32 cellular contexts compared by ENCODE assay signal in genomic region chr3:29690954-29691353, GRCh38.
"Had no signal": no experiment of that assay in that cellular context is flagged by ENCODE, and none has a peak within 500 bp of the region (broad histone marks: within the 10 kb centered on the region; RNA-seq: fewer than 3 reads in every experiment).

No MANE protein-coding gene starts in this region.

- H3K9me3 Mint-ChIP-seq: activated B cell treated with CpG ODN at 0.5 μM for 24 hours; activated naive CD4-positive, alpha-beta T cell treated with anti-CD3 and anti-CD28 coated beads for 36 hours; activated naive CD4-positive, alpha-beta T cell treated with anti-CD3 and anti-CD28 coated beads, Interleukin-2, amount 50 U/mL, for 24 hours; activated naive CD8-positive, alpha-beta T cell treated with anti-CD3 and anti-CD28 coated beads for 36 hours; activated naive CD8-positive, alpha-beta T cell treated with anti-CD3 and anti-CD28 coated beads, Interleukin-2, amount 50 U/mL, for 24 hours; activated T-cell treated with anti-CD3 and anti-CD28 coated beads, Interleukin-2, amount 50 U/mL, for 4 hours; activated T-helper 2 cell treated with anti-CD3 and anti-CD28 coated beads, Interferon-gamma antibody, Interleukin-2, Interleukin-4, amounts not matched to agents 10 μg/mL and 5 μg/mL and 100 μg/mL, durations not matched to agents 14 hours and 24 hours and 36 hours; dendritic cell treated with granulocyte-macrophage colony-stimulating factor and Interleukin-4, amounts not matched to agents 40 ng/mL and 50 ng/mL, for 4 days; endodermal cell; T-helper 2 cell treated with Interferon-gamma antibody and Interleukin-4, amounts not matched to agents 5 μg/mL and 100 μg/mL, for 36 hours had no signal

- H3K27me3 Mint-ChIP-seq: activated B cell treated with CpG ODN at 0.5 μM for 24 hours; dendritic cell treated with granulocyte-macrophage colony-stimulating factor and Interleukin-4, amounts not matched to agents 40 ng/mL and 50 ng/mL, for 4 days; T-helper 17 cell had no signal

- H3K4me3 ChIP-seq: adrenal gland, body of pancreas, coronary artery, dorsolateral prefrontal cortex had no signal

- H3K4me1 ChIP-seq: body of pancreas had no signal

- H3K9me3 ChIP-seq: adrenal gland, body of pancreas had no signal

- H3K36me3 Mint-ChIP-seq: activated naive CD4-positive, alpha-beta T cell treated with anti-CD3 and anti-CD28 coated beads, Interleukin-2, amount 50 U/mL, for 24 hours; activated naive CD8-positive, alpha-beta T cell treated with anti-CD3 and anti-CD28 coated beads for 36 hours had no signal

- H3K4me1 Mint-ChIP-seq: activated B cell treated with CpG ODN at 0.5 μM for 24 hours; activated naive CD4-positive, alpha-beta T cell treated with anti-CD3 and anti-CD28 coated beads, Interleukin-2, amount 50 U/mL, for 24 hours; T-helper 17 cell had no signal

- H3K27ac Mint-ChIP-seq: activated B cell treated with CpG ODN at 0.5 μM for 24 hours; activated CD8-positive, alpha-beta T cell treated with anti-CD3 and anti-CD28 coated beads for 36 hours; activated naive CD4-positive, alpha-beta T cell treated with anti-CD3 and anti-CD28 coated beads for 36 hours; activated naive CD4-positive, alpha-beta T cell treated with anti-CD3 and anti-CD28 coated beads, Interleukin-2, amount 50 U/mL, for 24 hours; activated naive CD8-positive, alpha-beta T cell treated with anti-CD3 and anti-CD28 coated beads for 36 hours; activated naive CD8-positive, alpha-beta T cell treated with anti-CD3 and anti-CD28 coated beads, Interleukin-2, amount 50 U/mL, for 24 hours; activated T-helper 2 cell treated with anti-CD3 and anti-CD28 coated beads, Interferon-gamma antibody, Interleukin-2, Interleukin-4, amounts not matched to agents 10 μg/mL and 5 μg/mL and 100 μg/mL, durations not matched to agents 14 hours and 24 hours and 36 hours; dendritic cell treated with granulocyte-macrophage colony-stimulating factor and Interleukin-4, amounts not matched to agents 40 ng/mL and 50 ng/mL, for 4 days; endodermal cell; T-helper 17 cell; T-helper 2 cell treated with Interferon-gamma antibody and Interleukin-4, amounts not matched to agents 5 μg/mL and 100 μg/mL, for 36 hours had no signal

- ATAC-seq: activated CD4-positive, CD25-positive, alpha-beta regulatory T cell treated with anti-CD3 and anti-CD28 coated beads, Interleukin-2, amount 50 U/mL, for 24 hours; activated CD8-positive, alpha-beta T cell treated with anti-CD3 and anti-CD28 coated beads for 36 hours; activated naive CD8-positive, alpha-beta T cell treated with anti-CD3 and anti-CD28 coated beads, Interleukin-2, amount 50 U/mL, for 24 hours; activated T-cell treated with anti-CD3 and anti-CD28 coated beads, Interleukin-2, amount 50 U/mL, for 4 hours; body of pancreas; esophagus mucosa; T-helper 17 cell had no signal

- H3K27me3 ChIP-seq: adrenal gland, body of pancreas, dorsolateral prefrontal cortex had no signal

- DNase-seq: activated B cell treated with CpG ODN at 0.5 μM for 24 hours; activated CD4-positive, alpha-beta T cell treated with anti-CD3 and anti-CD28 coated beads for 48 hours; activated CD4-positive, alpha-beta T cell treated with anti-CD3 and anti-CD28 coated beads, Interleukin-2, amount 50 U/mL, for 1 hour; activated CD4-positive, alpha-beta T cell treated with anti-CD3 and anti-CD28 coated beads, Interleukin-2, amount 50 U/mL, for 48 hours; activated CD8-positive, alpha-beta memory T cell treated with anti-CD3 and anti-CD28 coated beads for 24 hours; activated CD8-positive, alpha-beta T cell treated with anti-CD3 and anti-CD28 coated beads for 36 hours; activated effector memory CD4-positive, alpha-beta T cell treated with anti-CD3 and anti-CD28 coated beads, Interleukin-2, amount 50 U/mL, for 16 hours; activated naive CD4-positive, alpha-beta T cell treated with anti-CD3 and anti-CD28 coated beads for 36 hours; activated naive CD8-positive, alpha-beta T cell treated with anti-CD3 and anti-CD28 coated beads for 36 hours; activated naive CD8-positive, alpha-beta T cell treated with anti-CD3 and anti-CD28 coated beads, Interleukin-2, amount 50 U/mL, for 24 hours; activated T-cell treated with anti-CD3 and anti-CD28 coated beads, Interleukin-2, amount 50 U/mL, for 4 hours; adrenal gland; amygdala; aorta; body of pancreas; central memory CD4-positive, alpha-beta T cell; dorsolateral prefrontal cortex; effector memory CD4-positive, alpha-beta T cell; endodermal cell; foreskin fibroblast; head of caudate nucleus; T-helper 1 cell; T-helper 17 cell; T1000; WERI-Rb-1 had no signal

- H3K27ac ChIP-seq: adrenal gland, body of pancreas, coronary artery, dorsolateral prefrontal cortex, WERI-Rb-1 had no signal

- H3K4me3 Mint-ChIP-seq: activated B cell treated with CpG ODN at 0.5 μM for 24 hours; activated CD8-positive, alpha-beta T cell treated with anti-CD3 and anti-CD28 coated beads for 36 hours; activated naive CD4-positive, alpha-beta T cell treated with anti-CD3 and anti-CD28 coated beads for 36 hours; activated naive CD4-positive, alpha-beta T cell treated with anti-CD3 and anti-CD28 coated beads, Interleukin-2, amount 50 U/mL, for 24 hours; activated naive CD8-positive, alpha-beta T cell treated with anti-CD3 and anti-CD28 coated beads for 36 hours; activated naive CD8-positive, alpha-beta T cell treated with anti-CD3 and anti-CD28 coated beads, Interleukin-2, amount 50 U/mL, for 24 hours; activated T-cell treated with anti-CD3 and anti-CD28 coated beads, Interleukin-2, amount 50 U/mL, for 4 hours; dendritic cell treated with granulocyte-macrophage colony-stimulating factor and Interleukin-4, amounts not matched to agents 40 ng/mL and 50 ng/mL, for 4 days; endodermal cell; T-helper 17 cell; T-helper 2 cell treated with Interferon-gamma antibody and Interleukin-4, amounts not matched to agents 5 μg/mL and 100 μg/mL, for 36 hours had no signal

- H3K36me3 ChIP-seq: adrenal gland, WERI-Rb-1 had no signal
